Comparison of ENCODE assay signal across 9 cellular contexts in the genomic region with DNA sequence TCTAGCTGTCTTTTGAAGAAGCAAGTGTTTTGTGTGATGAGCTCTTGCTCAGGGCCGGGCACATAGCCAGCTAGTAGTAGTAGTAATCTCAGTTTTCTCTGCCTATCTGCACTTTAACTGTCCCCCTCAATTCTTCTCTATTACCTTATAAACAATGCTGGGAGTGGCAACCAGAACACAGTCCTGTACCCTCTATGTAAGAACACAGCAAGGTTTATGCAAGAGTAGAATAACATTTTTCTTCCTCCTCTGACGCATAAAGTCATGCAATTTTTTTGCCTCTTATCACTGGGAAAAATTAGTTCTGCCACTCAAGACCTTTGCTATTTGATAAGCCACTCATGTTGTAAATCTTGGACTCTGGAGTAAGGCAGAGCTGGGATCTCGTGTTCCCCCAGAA.
"Had no signal": no experiment of that assay in that cellular context is flagged by ENCODE, and none has a peak within 500 bp of the region (broad histone marks: within the 10 kb centered on the region; RNA-seq: fewer than 3 reads in every experiment).

No MANE protein-coding gene starts in this region.

- ATAC-seq: HCT116, K562 had no signal

- H3K4me1 ChIP-seq: HAP-1 had no signal

- H2AFZ ChIP-seq: GM23248 had no signal

- H3K4me3 ChIP-seq: GM23248, HAP-1, K562 had no signal

- DNase-seq: GM23248, GOT3, H7, HFFc6, IMR-90, KG1 had no signal

- H3K27ac ChIP-seq: GM23248 had no signal

- H3K36me3 ChIP-seq: HAP-1 had no signal
